ENCODE assay signal across 1 cellular context in the genomic region with DNA sequence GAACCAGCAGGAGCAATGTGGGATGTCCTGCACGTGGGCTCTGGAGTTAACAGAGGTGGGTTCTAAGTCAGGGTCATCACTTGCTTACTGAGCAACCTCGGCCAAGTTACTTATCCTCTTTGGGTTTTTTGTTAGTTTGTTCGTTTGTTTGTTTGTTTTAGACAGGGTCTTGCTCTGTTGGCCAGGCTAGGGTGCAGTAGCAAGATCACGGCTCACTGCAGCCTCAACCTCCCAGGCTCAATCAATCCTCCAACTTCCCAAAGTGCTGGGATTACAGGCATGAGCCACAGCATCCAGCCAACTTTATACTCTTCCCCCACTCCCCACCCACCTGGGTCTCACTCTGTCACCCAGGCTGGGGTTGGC.
TF ChIP-seq lines count a peak whose summit lies in the region.

No MANE protein-coding gene starts in this region.

TF ChIP-seq in GM23338, 12 proteins besides CTCF, POLR2A, EP300 and RAD21 (continued from another document):
- TF ChIP-seq REST (IDR thresholded peaks at IDR 0.05; ENCODE audit: unreplicated experiment) (no peak), EZH2 (IDR thresholded peaks at IDR 0.05; ENCODE audit: low read depth, unreplicated experiment) (no peak), STAT1 (IDR thresholded peaks at IDR 0.05; ENCODE audit: unreplicated experiment) (no peak), ZNF331 (CRISPR knock-in tag; IDR thresholded peaks at IDR 0.05; ENCODE audit: low read depth) (no peak), ZNF114 (CRISPR knock-in tag; IDR thresholded peaks at IDR 0.05) (no peak)
- TF ChIP-seq, protein P1, sequence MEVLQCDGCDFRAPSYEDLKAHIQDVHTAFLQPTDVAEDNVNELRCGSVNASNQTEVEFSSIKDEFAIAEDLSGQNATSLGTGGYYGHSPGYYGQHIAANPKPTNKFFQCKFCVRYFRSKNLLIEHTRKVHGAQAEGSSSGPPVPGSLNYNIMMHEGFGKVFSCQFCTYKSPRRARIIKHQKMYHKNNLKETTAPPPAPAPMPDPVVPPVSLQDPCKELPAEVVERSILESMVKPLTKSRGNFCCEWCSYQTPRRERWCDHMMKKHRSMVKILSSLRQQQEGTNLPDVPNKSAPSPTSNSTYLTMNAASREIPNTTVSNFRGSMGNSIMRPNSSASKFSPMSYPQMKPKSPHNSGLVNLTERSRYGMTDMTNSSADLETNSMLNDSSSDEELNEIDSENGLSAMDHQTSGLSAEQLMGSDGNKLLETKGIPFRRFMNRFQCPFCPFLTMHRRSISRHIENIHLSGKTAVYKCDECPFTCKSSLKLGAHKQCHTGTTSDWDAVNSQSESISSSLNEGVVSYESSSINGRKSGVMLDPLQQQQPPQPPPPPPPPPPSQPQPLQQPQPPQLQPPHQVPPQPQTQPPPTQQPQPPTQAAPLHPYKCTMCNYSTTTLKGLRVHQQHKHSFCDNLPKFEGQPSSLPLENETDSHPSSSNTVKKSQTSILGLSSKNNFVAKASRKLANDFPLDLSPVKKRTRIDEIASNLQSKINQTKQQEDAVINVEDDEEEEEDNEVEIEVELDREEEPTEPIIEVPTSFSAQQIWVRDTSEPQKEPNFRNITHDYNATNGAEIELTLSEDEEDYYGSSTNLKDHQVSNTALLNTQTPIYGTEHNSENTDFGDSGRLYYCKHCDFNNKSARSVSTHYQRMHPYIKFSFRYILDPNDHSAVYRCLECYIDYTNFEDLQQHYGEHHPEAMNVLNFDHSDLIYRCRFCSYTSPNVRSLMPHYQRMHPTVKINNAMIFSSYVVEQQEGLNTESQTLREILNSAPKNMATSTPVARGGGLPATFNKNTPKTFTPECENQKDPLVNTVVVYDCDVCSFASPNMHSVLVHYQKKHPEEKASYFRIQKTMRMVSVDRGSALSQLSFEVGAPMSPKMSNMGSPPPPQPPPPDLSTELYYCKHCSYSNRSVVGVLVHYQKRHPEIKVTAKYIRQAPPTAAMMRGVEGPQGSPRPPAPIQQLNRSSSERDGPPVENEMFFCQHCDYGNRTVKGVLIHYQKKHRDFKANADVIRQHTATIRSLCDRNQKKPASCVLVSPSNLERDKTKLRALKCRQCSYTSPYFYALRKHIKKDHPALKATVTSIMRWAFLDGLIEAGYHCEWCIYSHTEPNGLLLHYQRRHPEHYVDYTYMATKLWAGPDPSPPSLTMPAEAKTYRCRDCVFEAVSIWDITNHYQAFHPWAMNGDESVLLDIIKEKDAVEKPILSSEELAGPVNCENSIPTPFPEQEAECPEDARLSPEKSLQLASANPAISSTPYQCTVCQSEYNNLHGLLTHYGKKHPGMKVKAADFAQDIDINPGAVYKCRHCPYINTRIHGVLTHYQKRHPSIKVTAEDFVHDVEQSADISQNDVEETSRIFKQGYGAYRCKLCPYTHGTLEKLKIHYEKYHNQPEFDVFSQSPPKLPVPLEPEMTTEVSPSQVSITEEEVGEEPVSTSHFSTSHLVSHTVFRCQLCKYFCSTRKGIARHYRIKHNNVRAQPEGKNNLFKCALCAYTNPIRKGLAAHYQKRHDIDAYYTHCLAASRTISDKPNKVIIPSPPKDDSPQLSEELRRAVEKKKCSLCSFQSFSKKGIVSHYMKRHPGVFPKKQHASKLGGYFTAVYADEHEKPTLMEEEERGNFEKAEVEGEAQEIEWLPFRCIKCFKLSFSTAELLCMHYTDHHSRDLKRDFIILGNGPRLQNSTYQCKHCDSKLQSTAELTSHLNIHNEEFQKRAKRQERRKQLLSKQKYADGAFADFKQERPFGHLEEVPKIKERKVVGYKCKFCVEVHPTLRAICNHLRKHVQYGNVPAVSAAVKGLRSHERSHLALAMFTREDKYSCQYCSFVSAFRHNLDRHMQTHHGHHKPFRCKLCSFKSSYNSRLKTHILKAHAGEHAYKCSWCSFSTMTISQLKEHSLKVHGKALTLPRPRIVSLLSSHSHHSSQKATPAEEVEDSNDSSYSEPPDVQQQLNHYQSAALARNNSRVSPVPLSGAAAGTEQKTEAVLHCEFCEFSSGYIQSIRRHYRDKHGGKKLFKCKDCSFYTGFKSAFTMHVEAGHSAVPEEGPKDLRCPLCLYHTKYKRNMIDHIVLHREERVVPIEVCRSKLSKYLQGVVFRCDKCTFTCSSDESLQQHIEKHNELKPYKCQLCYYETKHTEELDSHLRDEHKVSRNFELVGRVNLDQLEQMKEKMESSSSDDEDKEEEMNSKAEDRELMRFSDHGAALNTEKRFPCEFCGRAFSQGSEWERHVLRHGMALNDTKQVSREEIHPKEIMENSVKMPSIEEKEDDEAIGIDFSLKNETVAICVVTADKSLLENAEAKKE (CRISPR knock-in tag; IDR thresholded peaks at IDR 0.05): no peak
